ENCODE assay signal across 31 cellular contexts in the genomic region with DNA sequence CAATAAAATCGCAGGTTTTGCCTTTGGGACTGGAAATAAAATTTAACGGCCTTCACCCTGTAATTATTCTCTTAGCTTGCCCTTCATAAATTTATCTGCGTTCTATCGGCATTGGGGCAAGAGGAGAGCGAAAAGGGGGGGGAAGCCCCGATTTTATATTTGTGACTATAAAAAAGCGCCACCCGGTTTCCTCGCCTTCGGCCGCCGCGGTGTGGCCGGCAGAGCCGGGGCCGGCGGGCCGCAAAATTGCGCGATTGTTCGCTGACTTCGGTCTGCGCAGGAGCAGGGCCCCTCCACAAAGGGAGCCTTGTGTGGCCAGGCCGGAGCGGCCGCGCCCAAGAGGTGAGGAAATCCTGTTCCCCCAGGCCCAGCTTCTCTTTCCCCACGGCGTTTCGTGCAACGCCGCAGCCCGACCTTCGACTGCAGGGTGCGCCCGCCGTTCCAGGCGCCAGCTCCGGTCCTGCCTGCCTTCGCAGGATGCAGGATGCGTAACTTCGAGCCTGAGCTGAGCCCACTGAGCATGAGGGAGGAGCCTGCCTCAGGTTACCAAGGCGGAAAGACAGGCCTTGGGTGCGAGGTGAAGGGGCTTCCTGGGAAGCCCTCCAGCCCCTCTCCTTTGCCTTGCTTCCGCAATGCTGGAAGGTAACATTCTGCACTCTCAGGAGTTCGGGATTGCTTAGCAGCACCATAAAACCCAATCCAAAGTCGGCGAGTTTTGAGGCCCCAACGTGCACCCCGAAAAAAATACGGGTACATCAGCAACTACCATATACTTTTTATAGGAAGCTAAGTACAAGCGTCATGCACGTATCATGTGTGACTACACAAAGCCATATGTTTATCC. TPM values are rescaled to one million over a fixed set of nuclear protein-coding genes. Genes with fewer than 3 reads are reported as not detected.
DNase-seq lines count a peak whose midpoint lies in the region; ATAC-seq and TF ChIP-seq lines count a peak whose summit lies in the region.
"Had no signal": no experiment of that assay in that cellular context is flagged by ENCODE, and none has a peak within 500 bp of the region (broad histone marks: within the 10 kb centered on the region; RNA-seq: fewer than 3 reads in every experiment).

No MANE protein-coding gene starts in this region.

- peaks cover 83% of the 10 kb centered on the region for H3K27me3 Mint-ChIP-seq in IgD-negative memory B cell

- H3K4me1 Mint-ChIP-seq in IgD-negative memory B cell = peaks cover 1 to 5% (median 3%) of the 10 kb centered on the region in 3 donors

- H3K4me3 Mint-ChIP-seq in IgD-negative memory B cell = no peak overlapping the region
- H3K4me3 Mint-ChIP-seq: activated CD8-positive, alpha-beta T cell treated with anti-CD3 and anti-CD28 coated beads for 36 hours had no signal

- H3K4me1 ChIP-seq in iPS-18a (ENCODE audit: control insufficient read depth, low read depth, low read length) = peaks cover 34% of the 10 kb centered on the region
- no peaks in the 10 kb centered on the region for H3K4me1 ChIP-seq in right lobe of liver
- peaks cover under 1 to 20% (median 11%) of the 10 kb centered on the region in 4 donors for H3K4me1 ChIP-seq in stomach
- H3K4me1 ChIP-seq: parathyroid adenoma had no signal

- no peak for ATAC-seq in right lobe of liver
- ATAC-seq: activated CD8-positive, alpha-beta T cell treated with anti-CD3 and anti-CD28 coated beads for 36 hours; mucosa of descending colon had no signal

- DNase-seq in ecto neural progenitor cell (ENCODE audit: low spot score) (peak; percentile 51), retina (peak; percentile 82), right lobe of liver (no peak), NCI-H2171 treated with DMSO at 0.1 percent for 48 hours (lab: John Stamatoyannopoulos, UW) (no peak), stomach (no peak), nucleus accumbens (lab: John Stamatoyannopoulos, UW) (no peak)
- DNase-seq: activated CD4-positive, alpha-beta T cell treated with anti-CD3 and anti-CD28 coated beads for 1 hour; activated CD8-positive, alpha-beta T cell treated with anti-CD3 and anti-CD28 coated beads for 36 hours; activated naive CD4-positive, alpha-beta T cell treated with anti-CD3 and anti-CD28 coated beads, Interleukin-2, amount 10 ng/mL, durations not matched to agents 7 days and 5 days; C1 segment of cervical spinal cord; COR-L47; DMS53; kidney glomerular epithelial cell; MG63; mucosa of descending colon; NCI-H1105; NCI-H187 treated with DMSO at 0.1 percent for 48 hours; NCI-H2227 treated with DMSO at 0.1 percent for 48 hours; NCI-H526 treated with DMSO at 0.1 percent for 48 hours; Right ventricle myocardium superior; stimulated activated naive CD4-positive, alpha-beta T cell treated with Interleukin-2 at 50 U/mL for 16 hours had no signal

- H3K9me3 Mint-ChIP-seq in IgD-negative memory B cell = peaks cover 0 to 17% (median 3%) of the 10 kb centered on the region in 3 donors
- H3K9me3 Mint-ChIP-seq: activated CD8-positive, alpha-beta T cell treated with anti-CD3 and anti-CD28 coated beads for 36 hours; activated naive CD4-positive, alpha-beta T cell treated with anti-CD3 and anti-CD28 coated beads, Interleukin-2, amount 10 ng/mL, durations not matched to agents 7 days and 5 days; nephron had no signal

- H3K36me3 ChIP-seq in iPS-18a (ENCODE audit: control insufficient read depth, low read depth, low read length) (no peaks in the 10 kb centered on the region), right lobe of liver (no peaks in the 10 kb centered on the region), stomach (no peaks in the 10 kb centered on the region)
- H3K36me3 ChIP-seq: MG63 had no signal

- H3K36me3 Mint-ChIP-seq in IgD-negative memory B cell = peaks cover 2% of the 10 kb centered on the region
- H3K36me3 Mint-ChIP-seq: brain had no signal

- H3K4me3 ChIP-seq in iPS-18a (ENCODE audit: low read length) (peak overlapping the region; percentile 22), right lobe of liver (no peak overlapping the region), stomach (no peak overlapping the region)
- H3K4me3 ChIP-seq: lung, MG63, mucosa of descending colon, smooth muscle cell had no signal

- TF ChIP-seq CTCF in right lobe of liver (IDR thresholded peaks at IDR 0.05) (no peak), stomach (IDR thresholded peaks at IDR 0.05) (no peak)

- H3K27me3 ChIP-seq in iPS-18a (ENCODE audit: control insufficient read depth, insufficient read depth, low read length) = peaks cover 100% of the 10 kb centered on the region
- H3K27me3 ChIP-seq in right lobe of liver = peaks cover 13 to 66% of the 10 kb centered on the region in 2 donors
- H3K27me3 ChIP-seq in stomach = peaks cover 43 to 100% (median 100%) of the 10 kb centered on the region in 3 donors
- H3K27me3 ChIP-seq: MG63 had no signal

- H3K27ac ChIP-seq in iPS-18a (ENCODE audit: low read length) = no peak overlapping the region
- no peak overlapping the region for H3K27ac ChIP-seq in right lobe of liver
- H3K27ac ChIP-seq in stomach = no peak overlapping the region
- H3K27ac ChIP-seq: epithelial cell of prostate, KMS-11, parathyroid adenoma had no signal

- no peaks in the 10 kb centered on the region for H3K9me3 ChIP-seq in iPS-18a (ENCODE audit: control insufficient read depth, low read depth, low read length)
- H3K9me3 ChIP-seq in right lobe of liver = no peaks in the 10 kb centered on the region
- H3K9me3 ChIP-seq in stomach = peaks cover 0 to 7% (median 3%) of the 10 kb centered on the region in 4 donors
- H3K9me3 ChIP-seq: MG63, mucosa of descending colon had no signal

- TF ChIP-seq EP300 in stomach (IDR thresholded peaks at IDR 0.05) = no peak

- no peak overlapping the region for H3K9ac ChIP-seq in iPS-18a (ENCODE audit: low read length)
- H3K9ac ChIP-seq: KMS-11, parathyroid adenoma had no signal

- intact Hi-C loops in right lobe of liver (cut with DNase I) (no loop called here), stomach (cut with DNase I; ENCODE audit: low total_unique reads) (no loop called here)

- TF ChIP-seq POLR2A in right lobe of liver (IDR thresholded peaks at IDR 0.05) = no peak
- no peak for TF ChIP-seq POLR2A in stomach (IDR thresholded peaks at IDR 0.05)

- H3K27ac Mint-ChIP-seq in IgD-negative memory B cell = peak overlapping the region; percentile 64 to 91 (median 90)
- H3K27ac Mint-ChIP-seq: activated CD8-positive, alpha-beta T cell treated with anti-CD3 and anti-CD28 coated beads for 36 hours had no signal

- 11% methylated on average over 34 of the region's 53 CpGs for WGBS in right lobe of liver (ENCODE audit: insufficient coverage, low coverage, low lambda C conversion rate, missing lambda C conversion rate)
- WGBS in stomach, 5 donors = 7 to 14% (median 10%) methylated on average over 44 to 53 of the region's 53 CpGs

RNA-seq across cellular contexts. Expression of a gene that starts 4.9 kb away (rescaled TPM):
- polyA plus RNA-seq in IgD-negative memory B cell = not detected
- total RNA-seq in right lobe of liver = 10 to 100 TPM in 5 of 6 experiments, under 1 TPM in 1; 0.29 to 56.5 (median 16.5) TPM
- total RNA-seq in stomach = under 1 TPM in 1 of 5 donors, not detected in 4; 0.37 TPM
- polyA plus RNA-seq in stomach = under 1 TPM in 1 of 3 donors, not detected in 2; 0.05 TPM
- total RNA-seq: activated CD8-positive, alpha-beta T cell treated with anti-CD3 and anti-CD28 coated beads for 36 hours; mucosa of descending colon; T-helper 2 cell treated with Interferon-gamma antibody and Interleukin-4, amounts not matched to agents 100 ng/mL and 5 ng/mL, for 36 hours had no signal

Comparison
In these comparisons a context has a peak if more than half of its experiments do, and no peak if none do; other contexts are left out.
1. DNase-seq: peak in ecto neural progenitor cell (single experiment) and retina (single experiment); none in right lobe of liver (0 of 3), NCI-H2171 treated with DMSO at 0.1 percent for 48 hours (single experiment), stomach (single experiment) and nucleus accumbens (0 of 56).